ENCODE assay signal across 13 cellular contexts in the genomic region with DNA sequence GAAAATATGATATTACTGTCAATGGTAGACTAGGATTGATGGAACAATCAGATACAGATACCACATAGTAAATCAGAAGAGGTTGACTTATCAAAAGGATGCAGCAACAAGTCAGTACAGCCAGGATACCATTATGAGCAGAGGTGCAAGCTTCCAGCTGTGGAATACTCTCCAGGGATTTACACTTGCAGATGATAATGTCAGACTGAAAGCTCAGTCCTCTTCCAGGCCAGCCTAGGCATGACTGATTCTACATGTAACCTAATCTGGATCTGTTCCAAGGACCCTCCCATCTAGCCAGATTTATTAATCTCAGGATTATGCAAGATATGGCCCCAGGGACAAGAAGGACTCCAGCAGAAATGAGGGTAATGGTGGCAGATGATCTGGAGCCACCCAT. TPM values are rescaled to one million over a fixed set of nuclear protein-coding genes. Genes with fewer than 3 reads are reported as not detected.
DNase-seq lines count a peak whose midpoint lies in the region; ATAC-seq and TF ChIP-seq lines count a peak whose summit lies in the region.
"Had no signal": no experiment of that assay in that cellular context is flagged by ENCODE, and none has a peak within 500 bp of the region (broad histone marks: within the 10 kb centered on the region; RNA-seq: fewer than 3 reads in every experiment).

No MANE protein-coding gene starts in this region.

- no peak for ATAC-seq in activated CD4-positive, alpha-beta T cell treated with anti-CD3 and anti-CD28 coated beads for 36 hours
- ATAC-seq in activated naive CD8-positive, alpha-beta T cell treated with anti-CD3 and anti-CD28 coated beads, Interleukin-2, amount 10 ng/mL, durations not matched to agents 7 days and 5 days (ENCODE audit: low read depth), result peak; percentile 15
- no peak for ATAC-seq in GM19463 (IDR thresholded peaks at IDR 0.05; ENCODE audit: unreplicated experiment)
- no peak for ATAC-seq in HG02885 (IDR thresholded peaks at IDR 0.05; ENCODE audit: poor library complexity, unreplicated experiment)
- ATAC-seq: HCT116 had no signal

- intact Hi-C loops in activated CD4-positive, alpha-beta T cell treated with anti-CD3 and anti-CD28 coated beads for 36 hours (cut with DNase I, micrococcal nuclease), result no loop called here
- intact Hi-C loops in uterus (cut with DNase I; ENCODE audit: low total_unique reads), result no loop called here

- H3K27me3 Mint-ChIP-seq in activated CD4-positive, alpha-beta T cell treated with anti-CD3 and anti-CD28 coated beads for 36 hours, result no peaks in the 10 kb centered on the region
- no peaks in the 10 kb centered on the region for H3K27me3 Mint-ChIP-seq in activated naive CD8-positive, alpha-beta T cell treated with anti-CD3 and anti-CD28 coated beads, Interleukin-2, amount 10 ng/mL, durations not matched to agents 7 days and 5 days

- H3K4me3 ChIP-seq in skeletal muscle tissue (ENCODE audit: low read length in 3 of 3) (peak overlapping the region; percentile 6 to 35 (median 26)), uterus (no peak overlapping the region)

- DNase-seq in activated CD4-positive, alpha-beta T cell treated with anti-CD3 and anti-CD28 coated beads for 36 hours, result no peak
- DNase-seq in activated CD4-positive, alpha-beta T cell treated with anti-CD3 and anti-CD28 coated beads for 4 hours, result no peak
- DNase-seq in NCI-H2171 treated with DMSO at 0.1 percent for 48 hours (lab: John Stamatoyannopoulos, UW), result peak; percentile 90
- DNase-seq in activated naive CD8-positive, alpha-beta T cell treated with anti-CD3 and anti-CD28 coated beads, Interleukin-2, amount 10 ng/mL, durations not matched to agents 7 days and 5 days, result no peak
- DNase-seq in uterus, result no peak
- DNase-seq: activated CD4-positive, alpha-beta T cell treated with anti-CD3 and anti-CD28 coated beads for 48 hours; NCI-H1694; stimulated activated CD4-positive, alpha-beta T cell treated with anti-CD3 and anti-CD28 coated beads, Interleukin-1b, Interleukin-23, amount 100 ng/mL, for 48 hours had no signal

- H3K9me3 ChIP-seq in skeletal muscle tissue (ENCODE audit: control insufficient read depth in 3 of 3, low read length in 3 of 3) (no peaks in the 10 kb centered on the region), uterus (no peaks in the 10 kb centered on the region)

- no peak for TF ChIP-seq CTCF in uterus (IDR thresholded peaks at IDR 0.05)

- H3K9me3 Mint-ChIP-seq in activated CD4-positive, alpha-beta T cell treated with anti-CD3 and anti-CD28 coated beads for 36 hours (ENCODE audit: low read depth), result no peaks in the 10 kb centered on the region
- peaks cover 7% of the 10 kb centered on the region for H3K9me3 Mint-ChIP-seq in activated naive CD8-positive, alpha-beta T cell treated with anti-CD3 and anti-CD28 coated beads, Interleukin-2, amount 10 ng/mL, durations not matched to agents 7 days and 5 days
- H3K9me3 Mint-ChIP-seq: neural crest cell had no signal

- H3K36me3 ChIP-seq in skeletal muscle tissue (ENCODE audit: control insufficient read depth in 3 of 3, insufficient read depth in 3 of 3, low read length in 3 of 3), result peaks cover 0 to 2% (median 0%) of the 10 kb centered on the region in 3 donors
- no peaks in the 10 kb centered on the region for H3K36me3 ChIP-seq in uterus

- peak overlapping the region; percentile 89 for H3K27ac Mint-ChIP-seq in activated CD4-positive, alpha-beta T cell treated with anti-CD3 and anti-CD28 coated beads for 36 hours
- H3K27ac Mint-ChIP-seq in activated naive CD8-positive, alpha-beta T cell treated with anti-CD3 and anti-CD28 coated beads, Interleukin-2, amount 10 ng/mL, durations not matched to agents 7 days and 5 days, result peak overlapping the region; percentile 88

- H3K36me3 Mint-ChIP-seq in activated CD4-positive, alpha-beta T cell treated with anti-CD3 and anti-CD28 coated beads for 36 hours (ENCODE audit: low read depth), result peaks cover 8% of the 10 kb centered on the region
- H3K36me3 Mint-ChIP-seq in activated naive CD8-positive, alpha-beta T cell treated with anti-CD3 and anti-CD28 coated beads, Interleukin-2, amount 10 ng/mL, durations not matched to agents 7 days and 5 days, result peaks cover 57% of the 10 kb centered on the region

- no peaks in the 10 kb centered on the region for H3K27me3 ChIP-seq in skeletal muscle tissue (ENCODE audit: control insufficient read depth in 3 of 3, insufficient read depth in 3 of 3, low read length in 3 of 3)
- H3K27me3 ChIP-seq in uterus, result no peaks in the 10 kb centered on the region

- POLR2A ChIA-PET in activated CD4-positive, alpha-beta T cell treated with anti-CD3 and anti-CD28 coated beads for 36 hours (lab: Charles Lee), result no interaction called here
- POLR2A ChIA-PET in activated naive CD8-positive, alpha-beta T cell treated with anti-CD3 and anti-CD28 coated beads, Interleukin-2, amount 10 ng/mL, durations not matched to agents 7 days and 5 days (lab: Charles Lee), result interaction anchor here (1.0 to 1.1 kb wide), 2 partner anchors 15 to 34 kb away, joined by 3 to 5 read pairs; no protein-coding TSS in a partner anchor

- no peak overlapping the region for H3K9ac ChIP-seq in skeletal muscle tissue (ENCODE audit: low read depth in 1 of 3, low read length in 3 of 3)

- H3K4me1 Mint-ChIP-seq in activated CD4-positive, alpha-beta T cell treated with anti-CD3 and anti-CD28 coated beads for 36 hours, result peaks cover 26% of the 10 kb centered on the region
- H3K4me1 Mint-ChIP-seq in activated naive CD8-positive, alpha-beta T cell treated with anti-CD3 and anti-CD28 coated beads, Interleukin-2, amount 10 ng/mL, durations not matched to agents 7 days and 5 days, result peaks cover 45% of the 10 kb centered on the region

- H3K4me3 Mint-ChIP-seq in activated CD4-positive, alpha-beta T cell treated with anti-CD3 and anti-CD28 coated beads for 36 hours, result no peak overlapping the region
- no peak overlapping the region for H3K4me3 Mint-ChIP-seq in activated naive CD8-positive, alpha-beta T cell treated with anti-CD3 and anti-CD28 coated beads, Interleukin-2, amount 10 ng/mL, durations not matched to agents 7 days and 5 days
- H3K4me3 Mint-ChIP-seq: neural crest cell had no signal

- H3K27ac ChIP-seq in skeletal muscle tissue (ENCODE audit: low read depth, low read length) (peak overlapping the region; percentile 90), uterus (no peak overlapping the region)

- CTCF ChIA-PET in activated CD4-positive, alpha-beta T cell treated with anti-CD3 and anti-CD28 coated beads for 36 hours (lab: Charles Lee), result interaction anchor here (0.6 to 1.3 kb wide), 3 partner anchors 16 to 315 kb away, joined by 3 read pairs; no protein-coding TSS in a partner anchor

- H3K4me1 ChIP-seq in skeletal muscle tissue (ENCODE audit: control insufficient read depth in 3 of 3, insufficient read depth in 3 of 3, low read length in 3 of 3), result peaks cover 52 to 55% (median 53%) of the 10 kb centered on the region in 3 donors
- H3K4me1 ChIP-seq in uterus, result peaks cover 0 to 6% of the 10 kb centered on the region in 2 donors

- no peak for TF ChIP-seq POLR2A in uterus (IDR thresholded peaks at IDR 0.05)

RNA-seq across cellular contexts. Expression of a gene that starts 8.2 kb away (rescaled TPM):
- under 1 TPM in 1 of 2 experiments, not detected in 1; 0.11 TPM for total RNA-seq in activated CD4-positive, alpha-beta T cell treated with anti-CD3 and anti-CD28 coated beads for 36 hours
- total RNA-seq in activated naive CD8-positive, alpha-beta T cell treated with anti-CD3 and anti-CD28 coated beads, Interleukin-2, amount 10 ng/mL, durations not matched to agents 7 days and 5 days, result 1 to 10 TPM; 2.0 to 2.4 TPM
- total RNA-seq in skeletal muscle tissue (29.2 TPM), uterus (10 to 100 TPM; 48.5 to 99.1 (median 66.3) TPM)

Comparison
In these comparisons a context has a peak if more than half of its experiments do, and no peak if none do; other contexts are left out.
1. H3K4me3 ChIP-seq: peak in skeletal muscle tissue (3 of 3); none in uterus (0 of 2).